Comparison of ENCODE assay signal across 1 cellular context in the genomic region with DNA sequence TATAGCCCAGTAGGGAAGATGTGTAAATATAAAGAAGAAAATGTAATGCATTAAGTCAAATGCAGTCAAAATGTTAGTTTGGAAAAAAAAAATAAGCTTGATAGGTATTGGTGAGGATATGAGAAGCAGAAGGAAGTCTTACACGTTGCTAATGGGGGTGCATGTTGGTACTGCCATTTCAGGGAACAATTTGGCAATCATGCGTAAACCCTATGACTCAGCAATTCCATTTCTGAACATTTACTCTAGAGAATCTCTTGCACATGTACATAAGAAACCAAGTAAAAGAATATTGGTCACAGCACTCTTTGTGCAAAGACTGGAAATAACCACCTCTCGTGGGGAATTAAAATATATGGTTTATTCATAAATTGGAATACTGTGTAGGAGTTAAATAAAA.
TF ChIP-seq lines count a peak whose summit lies in the region.

No MANE protein-coding gene starts in this region.

TF ChIP-seq in GM12878, 131 proteins besides CTCF, POLR2A, EP300 and RAD21 (continued from another document and continues in another):
- TF ChIP-seq, protein P1, sequence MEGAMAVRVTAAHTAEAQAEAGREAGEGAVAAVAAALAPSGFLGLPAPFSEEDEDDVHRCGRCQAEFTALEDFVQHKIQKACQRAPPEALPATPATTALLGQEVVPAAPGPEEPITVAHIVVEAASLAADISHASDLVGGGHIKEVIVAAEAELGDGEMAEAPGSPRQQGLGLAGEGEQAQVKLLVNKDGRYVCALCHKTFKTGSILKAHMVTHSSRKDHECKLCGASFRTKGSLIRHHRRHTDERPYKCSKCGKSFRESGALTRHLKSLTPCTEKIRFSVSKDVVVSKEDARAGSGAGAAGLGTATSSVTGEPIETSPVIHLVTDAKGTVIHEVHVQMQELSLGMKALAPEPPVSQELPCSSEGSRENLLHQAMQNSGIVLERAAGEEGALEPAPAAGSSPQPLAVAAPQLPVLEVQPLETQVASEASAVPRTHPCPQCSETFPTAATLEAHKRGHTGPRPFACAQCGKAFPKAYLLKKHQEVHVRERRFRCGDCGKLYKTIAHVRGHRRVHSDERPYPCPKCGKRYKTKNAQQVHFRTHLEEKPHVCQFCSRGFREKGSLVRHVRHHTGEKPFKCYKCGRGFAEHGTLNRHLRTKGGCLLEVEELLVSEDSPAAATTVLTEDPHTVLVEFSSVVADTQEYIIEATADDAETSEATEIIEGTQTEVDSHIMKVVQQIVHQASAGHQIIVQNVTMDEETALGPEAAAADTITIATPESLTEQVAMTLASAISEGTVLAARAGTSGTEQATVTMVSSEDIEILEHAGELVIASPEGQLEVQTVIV (IDR thresholded peaks at IDR 0.05; ENCODE audit: borderline replicate concordance, partially characterized antibody): no peak
- TF ChIP-seq, protein P2, sequence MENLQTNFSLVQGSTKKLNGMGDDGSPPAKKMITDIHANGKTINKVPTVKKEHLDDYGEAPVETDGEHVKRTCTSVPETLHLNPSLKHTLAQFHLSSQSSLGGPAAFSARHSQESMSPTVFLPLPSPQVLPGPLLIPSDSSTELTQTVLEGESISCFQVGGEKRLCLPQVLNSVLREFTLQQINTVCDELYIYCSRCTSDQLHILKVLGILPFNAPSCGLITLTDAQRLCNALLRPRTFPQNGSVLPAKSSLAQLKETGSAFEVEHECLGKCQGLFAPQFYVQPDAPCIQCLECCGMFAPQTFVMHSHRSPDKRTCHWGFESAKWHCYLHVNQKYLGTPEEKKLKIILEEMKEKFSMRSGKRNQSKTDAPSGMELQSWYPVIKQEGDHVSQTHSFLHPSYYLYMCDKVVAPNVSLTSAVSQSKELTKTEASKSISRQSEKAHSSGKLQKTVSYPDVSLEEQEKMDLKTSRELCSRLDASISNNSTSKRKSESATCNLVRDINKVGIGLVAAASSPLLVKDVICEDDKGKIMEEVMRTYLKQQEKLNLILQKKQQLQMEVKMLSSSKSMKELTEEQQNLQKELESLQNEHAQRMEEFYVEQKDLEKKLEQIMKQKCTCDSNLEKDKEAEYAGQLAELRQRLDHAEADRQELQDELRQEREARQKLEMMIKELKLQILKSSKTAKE (IDR thresholded peaks at IDR 0.05; ENCODE audit: low read depth, poor library complexity, severe bottlenecking): no peak
- TF ChIP-seq ATF7 (IDR thresholded peaks at IDR 0.05; ENCODE audit: low read depth): peak; percentile 30; the same call in 1 of the 2 replicates
- TF ChIP-seq ETV6 (conservative IDR thresholded peaks at IDR 0.05 in 1 of 2, IDR thresholded peaks at IDR 0.05 in 1 of 2; ENCODE audit: borderline replicate concordance in 1 of 2, low read depth in 1 of 2): no peak
- no peak for TF ChIP-seq SMAD5 (IDR thresholded peaks at IDR 0.05; ENCODE audit: low read depth)
- no peak for TF ChIP-seq RAD51 (IDR thresholded peaks at IDR 0.05)
- peak; percentile 20; the same call in 1 of the 2 replicates for TF ChIP-seq JUNB (IDR thresholded peaks at IDR 0.05)
- TF ChIP-seq NR2C1 (IDR thresholded peaks at IDR 0.05): no peak
- no peak for TF ChIP-seq MYB (IDR thresholded peaks at IDR 0.05; ENCODE audit: borderline replicate concordance, low read depth, low read length)
- TF ChIP-seq CBX5 (IDR thresholded peaks at IDR 0.05; ENCODE audit: low read depth): no peak
- TF ChIP-seq REST (IDR thresholded peaks at IDR 0.05; ENCODE audit: low read depth, low read length): no peak
- TF ChIP-seq HSF1 (IDR thresholded peaks at IDR 0.05; ENCODE audit: low read depth, low read length): no peak
- no peak for TF ChIP-seq ESRRA (IDR thresholded peaks at IDR 0.05; ENCODE audit: low read length)
- no peak for TF ChIP-seq TCF7 (IDR thresholded peaks at IDR 0.05; ENCODE audit: borderline replicate concordance)
- TF ChIP-seq, protein P3, sequence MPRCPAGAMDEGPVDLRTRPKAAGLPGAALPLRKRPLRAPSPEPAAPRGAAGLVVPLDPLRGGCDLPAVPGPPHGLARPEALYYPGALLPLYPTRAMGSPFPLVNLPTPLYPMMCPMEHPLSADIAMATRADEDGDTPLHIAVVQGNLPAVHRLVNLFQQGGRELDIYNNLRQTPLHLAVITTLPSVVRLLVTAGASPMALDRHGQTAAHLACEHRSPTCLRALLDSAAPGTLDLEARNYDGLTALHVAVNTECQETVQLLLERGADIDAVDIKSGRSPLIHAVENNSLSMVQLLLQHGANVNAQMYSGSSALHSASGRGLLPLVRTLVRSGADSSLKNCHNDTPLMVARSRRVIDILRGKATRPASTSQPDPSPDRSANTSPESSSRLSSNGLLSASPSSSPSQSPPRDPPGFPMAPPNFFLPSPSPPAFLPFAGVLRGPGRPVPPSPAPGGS (IDR thresholded peaks at IDR 0.05; ENCODE audit: borderline replicate concordance, insufficient read depth, low read depth, low read length, poor library complexity, severe bottlenecking): peak; percentile 68
- TF ChIP-seq, protein P4, sequence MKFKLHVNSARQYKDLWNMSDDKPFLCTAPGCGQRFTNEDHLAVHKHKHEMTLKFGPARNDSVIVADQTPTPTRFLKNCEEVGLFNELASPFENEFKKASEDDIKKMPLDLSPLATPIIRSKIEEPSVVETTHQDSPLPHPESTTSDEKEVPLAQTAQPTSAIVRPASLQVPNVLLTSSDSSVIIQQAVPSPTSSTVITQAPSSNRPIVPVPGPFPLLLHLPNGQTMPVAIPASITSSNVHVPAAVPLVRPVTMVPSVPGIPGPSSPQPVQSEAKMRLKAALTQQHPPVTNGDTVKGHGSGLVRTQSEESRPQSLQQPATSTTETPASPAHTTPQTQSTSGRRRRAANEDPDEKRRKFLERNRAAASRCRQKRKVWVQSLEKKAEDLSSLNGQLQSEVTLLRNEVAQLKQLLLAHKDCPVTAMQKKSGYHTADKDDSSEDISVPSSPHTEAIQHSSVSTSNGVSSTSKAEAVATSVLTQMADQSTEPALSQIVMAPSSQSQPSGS (IDR thresholded peaks at IDR 0.05; ENCODE audit: low read length): peak; percentile 66; the same call in 1 of the 2 replicates
- peak; percentile 7 to 17; a peak in 1 of 4 replicates for TF ChIP-seq IKZF2 (IDR thresholded peaks at IDR 0.05)
- TF ChIP-seq SP1 (IDR thresholded peaks at IDR 0.05; ENCODE audit: low read depth, low read length): no peak
- TF ChIP-seq STAT1 (conservative IDR thresholded peaks at IDR 0.05): no peak
- TF ChIP-seq SUPT20H (IDR thresholded peaks at IDR 0.05; ENCODE audit: borderline replicate concordance, control insufficient read depth, low read depth, low read length): no peak
- no peak for TF ChIP-seq ZNF274 (IDR thresholded peaks at IDR 0.05; ENCODE audit: insufficient read depth, insufficient read length)
- no peak for TF ChIP-seq YY1 (IDR thresholded peaks at IDR 0.05; ENCODE audit: low read depth, low read length)
- TF ChIP-seq CREM (IDR thresholded peaks at IDR 0.05; ENCODE audit: low read depth): no peak
- TF ChIP-seq, protein P5, sequence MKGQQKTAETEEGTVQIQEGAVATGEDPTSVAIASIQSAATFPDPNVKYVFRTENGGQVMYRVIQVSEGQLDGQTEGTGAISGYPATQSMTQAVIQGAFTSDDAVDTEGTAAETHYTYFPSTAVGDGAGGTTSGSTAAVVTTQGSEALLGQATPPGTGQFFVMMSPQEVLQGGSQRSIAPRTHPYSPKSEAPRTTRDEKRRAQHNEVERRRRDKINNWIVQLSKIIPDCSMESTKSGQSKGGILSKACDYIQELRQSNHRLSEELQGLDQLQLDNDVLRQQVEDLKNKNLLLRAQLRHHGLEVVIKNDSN (IDR thresholded peaks at IDR 0.05; ENCODE audit: borderline replicate concordance, extremely low read length, insufficient read depth, low read depth, low read length): no peak
- TF ChIP-seq, protein P6, sequence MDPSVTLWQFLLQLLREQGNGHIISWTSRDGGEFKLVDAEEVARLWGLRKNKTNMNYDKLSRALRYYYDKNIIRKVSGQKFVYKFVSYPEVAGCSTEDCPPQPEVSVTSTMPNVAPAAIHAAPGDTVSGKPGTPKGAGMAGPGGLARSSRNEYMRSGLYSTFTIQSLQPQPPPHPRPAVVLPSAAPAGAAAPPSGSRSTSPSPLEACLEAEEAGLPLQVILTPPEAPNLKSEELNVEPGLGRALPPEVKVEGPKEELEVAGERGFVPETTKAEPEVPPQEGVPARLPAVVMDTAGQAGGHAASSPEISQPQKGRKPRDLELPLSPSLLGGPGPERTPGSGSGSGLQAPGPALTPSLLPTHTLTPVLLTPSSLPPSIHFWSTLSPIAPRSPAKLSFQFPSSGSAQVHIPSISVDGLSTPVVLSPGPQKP (IDR thresholded peaks at IDR 0.05; ENCODE audit: low read depth, low read length): no peak
- peak; percentile 88; the same call in 1 of the 2 replicates for TF ChIP-seq BACH1 (IDR thresholded peaks at IDR 0.05; ENCODE audit: borderline replicate concordance)
- no peak for TF ChIP-seq ASH2L (IDR thresholded peaks at IDR 0.05; ENCODE audit: borderline replicate concordance, low read depth)
- no peak; the same call in 1 of the 2 replicates for TF ChIP-seq IKZF1 (conservative IDR thresholded peaks at IDR 0.05)
- TF ChIP-seq KLF5 (IDR thresholded peaks at IDR 0.05; ENCODE audit: partially characterized antibody): no peak
- no peak for TF ChIP-seq GATAD2B (conservative IDR thresholded peaks at IDR 0.05; ENCODE audit: low read depth)
- peak; percentile 80; the same call in 1 of the 2 replicates for TF ChIP-seq NFIC (IDR thresholded peaks at IDR 0.05; ENCODE audit: low read depth, low read length)
- no peak for TF ChIP-seq TAF1 (IDR thresholded peaks at IDR 0.05; ENCODE audit: borderline replicate concordance, low read depth, low read length)
- TF ChIP-seq ZNF687 (IDR thresholded peaks at IDR 0.05): no peak
- peak; percentile 36; the same call in 1 of the 2 replicates for TF ChIP-seq PML (IDR thresholded peaks at IDR 0.05; ENCODE audit: low read length)
- peak; percentile 43; the same call in 1 of the 2 replicates for TF ChIP-seq RELB (IDR thresholded peaks at IDR 0.05; ENCODE audit: low read depth)
- TF ChIP-seq TCF12 (IDR thresholded peaks at IDR 0.05; ENCODE audit: low read depth, low read length): no peak
